ENCODE assay signal across 25 cellular contexts in the genomic region with DNA sequence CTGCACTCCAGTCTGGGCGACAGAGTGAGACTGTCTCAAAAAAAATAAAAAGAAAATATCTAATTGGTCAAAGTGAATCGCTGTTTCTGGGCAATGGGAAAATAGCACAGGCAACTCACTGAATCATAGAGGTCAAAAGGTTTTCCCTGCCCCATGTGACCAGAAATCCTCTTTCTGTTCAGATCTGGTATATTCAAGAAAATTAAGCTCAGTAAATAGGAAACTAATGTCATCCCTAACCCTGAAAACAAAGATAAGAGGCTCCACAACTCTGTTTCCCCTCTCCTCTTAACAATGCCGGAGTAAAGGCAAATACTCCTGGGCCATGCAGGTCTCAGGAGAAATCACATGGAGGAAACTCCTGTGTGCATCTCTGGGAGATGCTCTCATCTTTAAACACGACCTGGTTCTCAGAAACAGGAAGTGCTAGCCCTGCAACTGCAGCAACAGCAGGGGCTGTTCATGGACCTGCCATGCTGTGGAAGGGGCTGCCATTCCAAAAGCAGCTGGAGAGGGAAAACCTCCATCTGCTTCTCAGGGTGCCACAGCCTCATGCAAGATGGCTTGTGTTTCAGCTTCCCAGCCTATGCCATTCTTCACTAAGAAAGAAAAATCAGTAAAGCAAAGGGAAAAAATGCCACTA. TPM values are rescaled to one million over a fixed set of nuclear protein-coding genes. Genes with fewer than 3 reads are reported as not detected.
DNase-seq lines count a peak whose midpoint lies in the region; ATAC-seq, FAIRE-seq and TF ChIP-seq lines count a peak whose summit lies in the region.
"Had no signal": no experiment of that assay in that cellular context is flagged by ENCODE, and none has a peak within 500 bp of the region (broad histone marks: within the 10 kb centered on the region; RNA-seq: fewer than 3 reads in every experiment).

No MANE protein-coding gene starts in this region.

- peaks cover 0 to 7% (median 6%) of the 10 kb centered on the region in 4 donors for H3K4me1 Mint-ChIP-seq in CD4-positive, CD25-positive, alpha-beta regulatory T cell
- no peaks in the 10 kb centered on the region for H3K4me1 Mint-ChIP-seq in stimulated activated effector memory CD8-positive, alpha-beta T cell treated with anti-CD3 and anti-CD28 coated beads, Interleukin-12 subunit alpha, Interleukin-12 subunit beta, amount 100 ng/mL, for 72 hours

- intact Hi-C loops in K562 (cut with micrococcal nuclease) = no loop called here

- H2AFZ ChIP-seq in K562 (ENCODE audit: low read depth, low read length) = no peak overlapping the region
- H2AFZ ChIP-seq: GM23248 had no signal

- BruUV-seq in K562 (replicated peaks; lab: Mats Ljungman, UMichigan) = no TSS peak

- H3K9me3 Mint-ChIP-seq in CD4-positive, CD25-positive, alpha-beta regulatory T cell = no peaks in the 10 kb centered on the region
- H3K9me3 Mint-ChIP-seq in stimulated activated effector memory CD8-positive, alpha-beta T cell treated with anti-CD3 and anti-CD28 coated beads, Interleukin-12 subunit alpha, Interleukin-12 subunit beta, amount 100 ng/mL, for 72 hours = no peaks in the 10 kb centered on the region
- H3K9me3 Mint-ChIP-seq: activated T-cell treated with anti-CD3 and anti-CD28 coated beads, Interleukin-2, amount 50 U/mL, for 24 hours; CD4-positive, alpha-beta T cell had no signal

- no peak overlapping the region for H3K4me2 ChIP-seq in K562 (ENCODE audit: insufficient read depth, low read length)

- no peaks in the 10 kb centered on the region for H3K79me2 ChIP-seq in K562 (ENCODE audit: control insufficient read depth, insufficient read depth, low read length)

- 24% methylated on average over 4 of the region's 4 CpGs for WGBS in K562 (ENCODE audit: insufficient coverage, low coverage, missing lambda C conversion rate)

- no peaks in the 10 kb centered on the region for H3K27me3 Mint-ChIP-seq in CD4-positive, CD25-positive, alpha-beta regulatory T cell
- H3K27me3 Mint-ChIP-seq: activated T-cell treated with anti-CD3 and anti-CD28 coated beads, Interleukin-2, amount 50 U/mL, for 24 hours; CD4-positive, alpha-beta T cell had no signal

- POLR2A ChIA-PET in K562 (lab: Yijun Ruan, JAX) = no interaction called here

- no peak overlapping the region for H3K27ac ChIP-seq in CD4-positive, CD25-positive, alpha-beta regulatory T cell (ENCODE audit: insufficient read depth, low read length, poor library complexity, severe bottlenecking)
- H3K27ac ChIP-seq in K562 (ENCODE audit: extremely low read depth, low read depth, low read length) = no peak overlapping the region
- H3K27ac ChIP-seq: breast epithelium, GM23248, tibial nerve had no signal

- in situ Hi-C loops in K562 (cut with MboI) = no loop called here

- TF ChIP-seq RAD21 in K562 (CRISPR knock-in tag; conservative IDR thresholded peaks at IDR 0.05 in 1 of 2, IDR thresholded peaks at IDR 0.05 in 1 of 2) = no peak

- no peak for TF ChIP-seq EP300 in K562 (IDR thresholded peaks at IDR 0.05; ENCODE audit: low read length)

- H3K9me3 ChIP-seq in CD4-positive, CD25-positive, alpha-beta regulatory T cell (ENCODE audit: control insufficient read depth in 2 of 2, low read length in 2 of 2) = no peaks in the 10 kb centered on the region
- H3K9me3 ChIP-seq in K562 (replicated peaks; ENCODE audit: control insufficient read depth, insufficient read depth, low read depth, low read length) = no peaks in the 10 kb centered on the region
- H3K9me3 ChIP-seq: breast epithelium, prostate gland, tibial nerve had no signal

- H3K9me1 ChIP-seq in K562 (ENCODE audit: control insufficient read depth, insufficient read depth, low read length) = no peaks in the 10 kb centered on the region

- peak in 1 of 3 donors; percentile 6 for DNase-seq in CD4-positive, CD25-positive, alpha-beta regulatory T cell
- DNase-seq in H7 (peak; percentile 41), K562 (ENCODE audit: extremely low read depth in 1 of 4, low spot score in 3 of 4) (no peak), iris pigment epithelial cell (ENCODE audit: low read depth) (peak; percentile 31)
- no peak for DNase-seq in effector CD8-positive, alpha-beta T cell (lab: John Stamatoyannopoulos, UW)
- DNase-seq in stimulated activated effector memory CD8-positive, alpha-beta T cell treated with anti-CD3 and anti-CD28 coated beads, Interleukin-12 subunit alpha, Interleukin-12 subunit beta, amount 100 ng/mL, for 72 hours (ENCODE audit: low spot score in 2 of 2) = no peak
- DNase-seq in activated CD4-positive, alpha-beta T cell treated with anti-CD3 and anti-CD28 coated beads, Interleukin-2, amount 50 U/mL, for 48 hours = no peak
- DNase-seq: activated CD4-positive, CD25-positive, alpha-beta regulatory T cell treated with anti-CD3 and anti-CD28 coated beads, Interleukin-2, amount 50 U/mL, for 72 hours; activated naive CD4-positive, alpha-beta T cell treated with Interleukin-2 at 50 U/mL for 16 hours; activated T-cell treated with anti-CD3 and anti-CD28 coated beads, Interleukin-2, amount 50 U/mL, for 24 hours; CD4-positive, alpha-beta T cell; DMS153; GM23248; NCI-H1417; NCI-H2107; NCI-H510A; SIG-M5; stimulated activated CD8-positive, alpha-beta memory T cell treated with anti-CD3 and anti-CD28 coated beads, Interleukin-4, amount 100 ng/mL, for 48 hours had no signal

- H4K20me1 ChIP-seq in K562 (replicated peaks; ENCODE audit: control insufficient read depth, insufficient read depth, low read length) = no peaks in the 10 kb centered on the region; the same call in 1 of the 2 replicates

- TF ChIP-seq POLR2A in K562 (conservative IDR thresholded peaks at IDR 0.05) = no peak

- H3K27ac Mint-ChIP-seq in CD4-positive, CD25-positive, alpha-beta regulatory T cell = peak overlapping the region in 2 of 3 donors; percentile 60 to 87
- H3K27ac Mint-ChIP-seq in stimulated activated effector memory CD8-positive, alpha-beta T cell treated with anti-CD3 and anti-CD28 coated beads, Interleukin-12 subunit alpha, Interleukin-12 subunit beta, amount 100 ng/mL, for 72 hours = no peak overlapping the region
- H3K27ac Mint-ChIP-seq: activated T-cell treated with anti-CD3 and anti-CD28 coated beads, Interleukin-2, amount 50 U/mL, for 24 hours; CD4-positive, alpha-beta T cell had no signal

- no peak overlapping the region for H3K4me3 Mint-ChIP-seq in CD4-positive, CD25-positive, alpha-beta regulatory T cell
- H3K4me3 Mint-ChIP-seq in stimulated activated effector memory CD8-positive, alpha-beta T cell treated with anti-CD3 and anti-CD28 coated beads, Interleukin-12 subunit alpha, Interleukin-12 subunit beta, amount 100 ng/mL, for 72 hours = no peak overlapping the region
- H3K4me3 Mint-ChIP-seq: activated T-cell treated with anti-CD3 and anti-CD28 coated beads, Interleukin-2, amount 50 U/mL, for 24 hours; CD4-positive, alpha-beta T cell had no signal

- no peaks in the 10 kb centered on the region for H3K4me1 ChIP-seq in CD4-positive, CD25-positive, alpha-beta regulatory T cell (ENCODE audit: control insufficient read depth, insufficient read depth, low read length, poor library complexity, severe bottlenecking)
- no peaks in the 10 kb centered on the region for H3K4me1 ChIP-seq in K562 (replicated peaks in 1 of 2; ENCODE audit: control insufficient read depth in 2 of 2, insufficient read depth in 2 of 2, low read length in 2 of 2)
- H3K4me1 ChIP-seq: breast epithelium, tibial nerve had no signal

- no peak for ATAC-seq in CD4-positive, CD25-positive, alpha-beta regulatory T cell (ENCODE audit: low read depth in 2 of 2)
- ATAC-seq in K562 = no peak
- no peak for ATAC-seq in stimulated activated effector memory CD8-positive, alpha-beta T cell treated with anti-CD3 and anti-CD28 coated beads, Interleukin-12 subunit alpha, Interleukin-12 subunit beta, amount 100 ng/mL, for 72 hours
- ATAC-seq: Panc1 had no signal

- CTCF ChIA-PET in K562 (lab: Yijun Ruan, JAX; ENCODE audit: low intra/inter-chr PET ratio) = no interaction called here

- no peak overlapping the region for H3K9ac ChIP-seq in K562 (ENCODE audit: insufficient read depth in 1 of 2, low read depth in 2 of 2, low read length in 2 of 2)
- H3K9ac ChIP-seq: GM23248 had no signal

- H3K27me3 ChIP-seq in CD4-positive, CD25-positive, alpha-beta regulatory T cell (ENCODE audit: control insufficient read depth, insufficient read depth, low read length) = no peaks in the 10 kb centered on the region
- H3K27me3 ChIP-seq in H7 (ENCODE audit: control insufficient read depth, insufficient read depth, low read length) = no peaks in the 10 kb centered on the region
- no peaks in the 10 kb centered on the region for H3K27me3 ChIP-seq in K562 (ENCODE audit: control insufficient read depth in 2 of 2, insufficient read depth in 2 of 2, low read length in 2 of 2)
- H3K27me3 ChIP-seq: breast epithelium, tibial nerve had no signal

- TF ChIP-seq CTCF in K562 (IDR thresholded peaks at IDR 0.05 in 2 of 3, conservative IDR thresholded peaks at IDR 0.05 in 1 of 3; ENCODE audit: insufficient read depth in 2 of 3, low read depth in 1 of 3, low read length in 3 of 3) = no peak

- H3K36me3 ChIP-seq in CD4-positive, CD25-positive, alpha-beta regulatory T cell (ENCODE audit: control insufficient read depth, insufficient read depth, low read length) = peaks cover 3% of the 10 kb centered on the region
- H3K36me3 ChIP-seq in H7 (replicated peaks; ENCODE audit: control insufficient read depth, insufficient read depth, low read length) (no peaks in the 10 kb centered on the region; the same call in 1 of the 2 replicates), K562 (ENCODE audit: control insufficient read depth, insufficient read depth, low read length) (no peaks in the 10 kb centered on the region)
- H3K36me3 ChIP-seq: breast epithelium, prostate gland had no signal

- no peak for FAIRE-seq in K562 (lab: Jason Lieb, UNC)
- FAIRE-seq: colon had no signal

- H3K36me3 Mint-ChIP-seq in CD4-positive, CD25-positive, alpha-beta regulatory T cell = peaks cover 15% of the 10 kb centered on the region
- H3K36me3 Mint-ChIP-seq in stimulated activated effector memory CD8-positive, alpha-beta T cell treated with anti-CD3 and anti-CD28 coated beads, Interleukin-12 subunit alpha, Interleukin-12 subunit beta, amount 100 ng/mL, for 72 hours = peaks cover 27% of the 10 kb centered on the region

- H3K4me3 ChIP-seq in CD4-positive, CD25-positive, alpha-beta regulatory T cell (ENCODE audit: low read depth, low read length) = no peak overlapping the region
- no peak overlapping the region for H3K4me3 ChIP-seq in H7 (ENCODE audit: insufficient read depth, low read depth, low read length)
- H3K4me3 ChIP-seq in K562 = no peak overlapping the region
- H3K4me3 ChIP-seq: breast epithelium, GM23248, lung, prostate gland, tibial nerve had no signal

RNA-seq across cellular contexts. Expression of gene SLC7A9, which starts 47.5 kb away (rescaled TPM):
- 0.32 TPM for total RNA-seq in CD4-positive, CD25-positive, alpha-beta regulatory T cell
- polyA plus RNA-seq in CD4-positive, CD25-positive, alpha-beta regulatory T cell = not detected
- not detected in 2 replicates for total RNA-seq in H7 (2014; rRNA removed; shearing (Covaris generic))
- not detected in 2 replicates for total RNA-seq in K562 (2011; cell fraction: chromatin; rRNA removed; ENCODE audit: low replicate concordance)
- not detected in 2 replicates for total RNA-seq in K562 (2011; cell fraction: nucleolus; rRNA removed)
- not detected in 2 replicates for total RNA-seq in K562 (2011; cell fraction: nucleoplasm; rRNA removed)
- total RNA-seq in K562 (2014; rRNA removed) = not detected in 2 replicates
- total RNA-seq in K562 (2014; rRNA removed; fragmentation: Illumina TruSeq; extraction: Trizol) = not detected in 2 replicates
- total RNA-seq in K562 (2015; rRNA removed; fragmentation: Illumina TruSeq; extraction: Trizol) = not detected in 2 replicates
- not detected in 2 replicates for total RNA-seq in K562 (2021)
- polyA plus RNA-seq in K562 (2011; rRNA removed) = not detected in 2 replicates
- polyA plus RNA-seq in K562 (2011; cell fraction: cytosol; rRNA removed) = not detected in 2 replicates
- not detected in 2 replicates for polyA plus RNA-seq in K562 (2011; cell fraction: nucleus; rRNA removed)
- 0.06 TPM in 1 of 2 replicates, not detected in the other for polyA plus RNA-seq in K562 (2012)
- polyA plus RNA-seq in K562 (2014; fragmentation: Illumina TruSeq; extraction: Trizol) = not detected in 2 replicates
- not detected for polyA plus RNA-seq in K562 (2014; fragmentation: Nextera tagmentation; extraction: Ambion mirVana)
- polyA plus RNA-seq in K562 (2014; rRNA removed) = not detected in 2 replicates
- polyA minus RNA-seq in K562 (2011; rRNA and poly(A)+ RNA removed) = not detected in 2 replicates
- polyA minus RNA-seq in K562 (2011; cell fraction: cytosol; rRNA and poly(A)+ RNA removed) = not detected in 2 replicates
- polyA minus RNA-seq in K562 (2011; cell fraction: nucleus; rRNA and poly(A)+ RNA removed) = not detected in 2 replicates
- total RNA-seq: GM23248, kidney epithelial cell had no signal
- polyA plus RNA-seq: GM23248 had no signal

RNA-seq across cellular contexts. Expression of gene CEP89, which starts 54.7 kb away (rescaled TPM):
- total RNA-seq in CD4-positive, CD25-positive, alpha-beta regulatory T cell = 10.8 TPM
- polyA plus RNA-seq in CD4-positive, CD25-positive, alpha-beta regulatory T cell = 10 to 100 TPM in 2 of 4 donors, 1 to 10 TPM in 2; 8.7 to 11.3 (median 9.7) TPM
- 15.7 and 18.6 TPM in 2 replicates for total RNA-seq in H7 (2014; rRNA removed; shearing (Covaris generic))
- total RNA-seq in K562 (2011; cell fraction: chromatin; rRNA removed; ENCODE audit: low replicate concordance) = 18.6 and 39.9 TPM in 2 replicates
- total RNA-seq in K562 (2011; cell fraction: nucleolus; rRNA removed) = 25.4 and 32.4 TPM in 2 replicates
- total RNA-seq in K562 (2011; cell fraction: nucleoplasm; rRNA removed) = 24.4 and 30.5 TPM in 2 replicates
- 5.6 and 8.5 TPM in 2 replicates for total RNA-seq in K562 (2014; rRNA removed)
- total RNA-seq in K562 (2014; rRNA removed; fragmentation: Illumina TruSeq; extraction: Trizol) = 5.5 and 7.1 TPM in 2 replicates
- total RNA-seq in K562 (2015; rRNA removed; fragmentation: Illumina TruSeq; extraction: Trizol) = 7.2 and 7.7 TPM in 2 replicates
- 10.2 and 10.5 TPM in 2 replicates for total RNA-seq in K562 (2021)
- 11.2 and 13.0 TPM in 2 replicates for polyA plus RNA-seq in K562 (2011; rRNA removed)
- 17.9 and 25.7 TPM in 2 replicates for polyA plus RNA-seq in K562 (2011; cell fraction: cytosol; rRNA removed)
- polyA plus RNA-seq in K562 (2011; cell fraction: nucleus; rRNA removed) = 31.4 and 44.8 TPM in 2 replicates
- 11.2 and 14.9 TPM in 2 replicates for polyA plus RNA-seq in K562 (2012)
- polyA plus RNA-seq in K562 (2014; fragmentation: Illumina TruSeq; extraction: Trizol) = 14.3 and 15.0 TPM in 2 replicates
- polyA plus RNA-seq in K562 (2014; fragmentation: Nextera tagmentation; extraction: Ambion mirVana) = 1 to 10 TPM; 5.5 to 7.0 TPM
- 13.8 and 14.1 TPM in 2 replicates for polyA plus RNA-seq in K562 (2014; rRNA removed)
- polyA minus RNA-seq in K562 (2011; rRNA and poly(A)+ RNA removed) = 15.6 and 19.8 TPM in 2 replicates
- polyA minus RNA-seq in K562 (2011; cell fraction: cytosol; rRNA and poly(A)+ RNA removed) = 10.4 and 15.0 TPM in 2 replicates
- polyA minus RNA-seq in K562 (2011; cell fraction: nucleus; rRNA and poly(A)+ RNA removed) = 9.4 and 15.8 TPM in 2 replicates

RNA-seq across cellular contexts. Expression of gene FAAP24, which starts 55.0 kb away (rescaled TPM):
- total RNA-seq in CD4-positive, CD25-positive, alpha-beta regulatory T cell = 1.2 TPM
- 1 to 10 TPM; 2.3 to 3.4 (median 3.2) TPM for polyA plus RNA-seq in CD4-positive, CD25-positive, alpha-beta regulatory T cell
- 3.3 and 11.7 TPM in 2 replicates for total RNA-seq in H7 (2014; rRNA removed; shearing (Covaris generic))
- total RNA-seq in K562 (2011; cell fraction: chromatin; rRNA removed; ENCODE audit: low replicate concordance) = 3.4 and 4.9 TPM in 2 replicates
- total RNA-seq in K562 (2011; cell fraction: nucleolus; rRNA removed) = 3.9 and 5.7 TPM in 2 replicates
- total RNA-seq in K562 (2011; cell fraction: nucleoplasm; rRNA removed) = 2.4 and 2.9 TPM in 2 replicates
- total RNA-seq in K562 (2014; rRNA removed) = 5.5 and 6.0 TPM in 2 replicates
- total RNA-seq in K562 (2014; rRNA removed; fragmentation: Illumina TruSeq; extraction: Trizol) = 4.6 and 6.2 TPM in 2 replicates
- total RNA-seq in K562 (2015; rRNA removed; fragmentation: Illumina TruSeq; extraction: Trizol) = 5.5 and 6.5 TPM in 2 replicates
- total RNA-seq in K562 (2021) = 4.9 and 7.4 TPM in 2 replicates
- 6.8 and 8.2 TPM in 2 replicates for polyA plus RNA-seq in K562 (2011; rRNA removed)
- polyA plus RNA-seq in K562 (2011; cell fraction: cytosol; rRNA removed) = 5.8 and 8.5 TPM in 2 replicates
- polyA plus RNA-seq in K562 (2011; cell fraction: nucleus; rRNA removed) = 1.7 and 2.0 TPM in 2 replicates
- polyA plus RNA-seq in K562 (2012) = 7.2 and 12.2 TPM in 2 replicates
- 8.7 and 11.8 TPM in 2 replicates for polyA plus RNA-seq in K562 (2014; fragmentation: Illumina TruSeq; extraction: Trizol)
- polyA plus RNA-seq in K562 (2014; fragmentation: Nextera tagmentation; extraction: Ambion mirVana) = 10 to 100 TPM; 16.0 to 21.6 TPM
- 6.3 and 10.8 TPM in 2 replicates for polyA plus RNA-seq in K562 (2014; rRNA removed)
- 4.0 and 6.4 TPM in 2 replicates for polyA minus RNA-seq in K562 (2011; rRNA and poly(A)+ RNA removed)
- polyA minus RNA-seq in K562 (2011; cell fraction: cytosol; rRNA and poly(A)+ RNA removed) = 2.5 and 4.8 TPM in 2 replicates
- polyA minus RNA-seq in K562 (2011; cell fraction: nucleus; rRNA and poly(A)+ RNA removed) = 1.3 and 1.6 TPM in 2 replicates

Comparison
In these comparisons a context has a peak if more than half of its experiments do, and no peak if none do; other contexts are left out.
1. DNase-seq: peak in H7 (single experiment) and iris pigment epithelial cell (single experiment); none in K562 (0 of 4), effector CD8-positive, alpha-beta T cell (single experiment), stimulated activated effector memory CD8-positive, alpha-beta T cell treated with anti-CD3 and anti-CD28 coated beads, Interleukin-12 subunit alpha, Interleukin-12 subunit beta, amount 100 ng/mL, for 72 hours (0 of 2) and activated CD4-positive, alpha-beta T cell treated with anti-CD3 and anti-CD28 coated beads, Interleukin-2, amount 50 U/mL, for 48 hours (0 of 2).